8 cellular contexts compared by ENCODE assay signal in genomic region chr14:67359319-67359774, GRCh38. TPM values are rescaled to one million over a fixed set of nuclear protein-coding genes. Genes with fewer than 3 reads are reported as not detected.
DNase-seq lines count a peak whose midpoint lies in the region; ATAC-seq and TF ChIP-seq lines count a peak whose summit lies in the region.

No MANE protein-coding gene starts in this region.

- no peaks in the 10 kb centered on the region for H3K27me3 ChIP-seq in DOHH2 (ENCODE audit: control insufficient read depth, low read length)
- no peaks in the 10 kb centered on the region for H3K27me3 ChIP-seq in left ventricle myocardium inferior (ENCODE audit: low read depth)
- H3K27me3 ChIP-seq in skeletal muscle tissue (ENCODE audit: control insufficient read depth in 3 of 3, insufficient read depth in 3 of 3, low read length in 3 of 3): no peaks in the 10 kb centered on the region

- in situ Hi-C loops in KBM-7 (cut with MboI; ENCODE audit: low pct_unique_long_range_greater_than_20kb, low sequenced_read_pairs): no loop called here

- peak; percentile 12 for DNase-seq in activated naive CD4-positive, alpha-beta T cell treated with anti-CD3 and anti-CD28 coated beads, Interleukin-2, amount 50 U/mL, for 16 hours
- peak; percentile 25 for DNase-seq in left ventricle myocardium inferior
- no peak for DNase-seq in KBM-7
- no peak for DNase-seq in NCI-H510A (lab: John Stamatoyannopoulos, UW)

- H3K4me3 ChIP-seq in DOHH2 (ENCODE audit: low read length) (peak overlapping the region; percentile 85), left ventricle myocardium inferior (peak overlapping the region; percentile 87), skeletal muscle tissue (ENCODE audit: low read length in 3 of 3) (peak overlapping the region; percentile 91 to 99 (median 92))

- peak overlapping the region; percentile 91 to 95 (median 92) for H3K9ac ChIP-seq in skeletal muscle tissue (ENCODE audit: low read depth in 1 of 3, low read length in 3 of 3)

- H3K9me3 ChIP-seq in DOHH2 (ENCODE audit: control insufficient read depth, insufficient read depth, low read length): no peaks in the 10 kb centered on the region
- H3K9me3 ChIP-seq in left ventricle myocardium inferior (replicated peaks): no peaks in the 10 kb centered on the region
- H3K9me3 ChIP-seq in skeletal muscle tissue (ENCODE audit: control insufficient read depth in 3 of 3, low read length in 3 of 3): no peaks in the 10 kb centered on the region

- peaks cover 74% of the 10 kb centered on the region for H3K79me2 ChIP-seq in DOHH2 (ENCODE audit: control insufficient read depth, low read length)

- no peak overlapping the region for H3K27ac ChIP-seq in DOHH2 (ENCODE audit: low read depth, low read length)
- H3K27ac ChIP-seq in left ventricle myocardium inferior (replicated peaks): peak overlapping the region; percentile 99
- H3K27ac ChIP-seq in skeletal muscle tissue (ENCODE audit: low read depth, low read length): peak overlapping the region; percentile 97

- H4K20me1 ChIP-seq in DOHH2 (ENCODE audit: control insufficient read depth, insufficient read depth, low read depth, low read length): peaks cover 14% of the 10 kb centered on the region; the same call in 1 of the 2 replicates

- peaks cover 46% of the 10 kb centered on the region for H3K4me1 ChIP-seq in DOHH2 (ENCODE audit: control insufficient read depth, low read length)
- H3K4me1 ChIP-seq in left ventricle myocardium inferior: peaks cover 96% of the 10 kb centered on the region
- H3K4me1 ChIP-seq in skeletal muscle tissue (ENCODE audit: control insufficient read depth in 3 of 3, insufficient read depth in 3 of 3, low read length in 3 of 3): peaks cover 20 to 38% (median 29%) of the 10 kb centered on the region in 3 donors

- intact Hi-C loops in left ventricle myocardium inferior (cut with micrococcal nuclease): no loop called here

- H3K4me2 ChIP-seq in DOHH2 (ENCODE audit: low read length): peak overlapping the region; percentile 89

- peaks cover 3% of the 10 kb centered on the region; the same call in 1 of the 2 replicates for H3F3A ChIP-seq in DOHH2 (ENCODE audit: control insufficient read depth, insufficient read depth)

- ATAC-seq in HG03064 (IDR thresholded peaks at IDR 0.05; ENCODE audit: low read depth, unreplicated experiment): peak; percentile 1
- ATAC-seq in HG03135 (IDR thresholded peaks at IDR 0.05; ENCODE audit: unreplicated experiment): no peak

- peaks cover 38% of the 10 kb centered on the region for H3K36me3 ChIP-seq in DOHH2 (ENCODE audit: control insufficient read depth, low read length)
- H3K36me3 ChIP-seq in left ventricle myocardium inferior: peaks cover 9% of the 10 kb centered on the region
- H3K36me3 ChIP-seq in skeletal muscle tissue (ENCODE audit: control insufficient read depth in 3 of 3, insufficient read depth in 3 of 3, low read length in 3 of 3): no peaks in the 10 kb centered on the region

- TF ChIP-seq CTCF in DOHH2 (IDR thresholded peaks at IDR 0.05; ENCODE audit: low read depth, low read length, poor library complexity, severe bottlenecking): no peak
- TF ChIP-seq CTCF in left ventricle myocardium inferior (IDR thresholded peaks at IDR 0.05; ENCODE audit: borderline replicate concordance): no peak

- no peaks in the 10 kb centered on the region for H3K9me2 ChIP-seq in DOHH2 (replicated peaks; ENCODE audit: control insufficient read depth, low read length)

RNA-seq across cellular contexts. Expression of gene ATP6V1D, which starts 0.3 kb away (rescaled TPM):
- 185 TPM for total RNA-seq in left ventricle myocardium inferior
- 61.6 TPM for total RNA-seq in skeletal muscle tissue

RNA-seq across cellular contexts. Expression of gene EIF2S1, which starts 0.8 kb away (rescaled TPM):
- total RNA-seq in left ventricle myocardium inferior (92.7 TPM), skeletal muscle tissue (92.4 TPM)

RNA-seq across cellular contexts. Expression of gene PLEK2, which starts 52.6 kb away (rescaled TPM):
- total RNA-seq in left ventricle myocardium inferior (not detected), skeletal muscle tissue (3.7 TPM)

Comparison
In these comparisons a context has a peak if more than half of its experiments do, and no peak if none do; other contexts are left out.
1. DNase-seq: peak in activated naive CD4-positive, alpha-beta T cell treated with anti-CD3 and anti-CD28 coated beads, Interleukin-2, amount 50 U/mL, for 16 hours (single experiment) and left ventricle myocardium inferior (single experiment); none in KBM-7 (single experiment) and NCI-H510A (single experiment).
2. Peak in every context shown above with its lines, with median percentiles within 50 percentile points of each other: H3K4me3 ChIP-seq.